17 cellular contexts compared by ENCODE assay signal in the genomic region with DNA sequence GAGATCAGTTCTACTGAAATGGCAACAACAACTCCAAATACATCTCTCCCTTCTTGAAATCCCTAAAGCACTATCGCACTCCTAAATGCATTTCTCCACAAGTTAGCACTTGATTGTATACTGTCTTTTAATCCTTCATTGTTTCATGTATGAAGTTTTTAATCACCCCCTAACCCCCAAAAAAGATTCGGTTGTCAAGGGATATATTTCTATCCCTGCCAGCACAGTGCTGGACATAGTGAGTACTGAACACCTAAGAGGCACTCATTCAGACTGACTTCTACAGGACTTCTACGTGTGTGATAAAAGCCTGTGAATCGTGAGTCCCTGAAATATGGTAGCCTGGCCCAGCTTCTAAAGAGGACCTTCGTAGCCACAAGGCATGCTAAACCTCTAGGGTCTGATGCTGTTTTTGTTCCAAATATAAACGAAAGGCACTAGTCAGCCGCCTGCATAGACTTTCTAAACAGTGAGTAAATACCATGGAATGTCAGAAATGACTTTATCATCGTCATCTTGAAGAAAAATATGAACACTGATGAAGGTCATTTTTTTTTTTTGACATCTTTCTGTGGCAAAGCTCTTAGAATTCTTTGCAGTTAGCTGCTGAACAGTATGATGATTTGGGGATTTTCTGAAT. TPM values are rescaled to one million over a fixed set of nuclear protein-coding genes. Genes with fewer than 3 reads are reported as not detected.
DNase-seq lines count a peak whose midpoint lies in the region; ATAC-seq and TF ChIP-seq lines count a peak whose summit lies in the region.
"Had no signal": no experiment of that assay in that cellular context is flagged by ENCODE, and none has a peak within 500 bp of the region (broad histone marks: within the 10 kb centered on the region; RNA-seq: fewer than 3 reads in every experiment).

No MANE protein-coding gene starts in this region.

- POLR2A ChIA-PET in AG04449 (lab: Yijun Ruan, JAX), result interaction anchor here (0.6 to 1.6 kb wide), 3 partner anchors 19 to 394 kb away, joined by 3 to 5 read pairs (median 3); a partner anchor contains a TSS

- no peak for TF ChIP-seq CTCF in AG04449 (IDR thresholded peaks at IDR 0.05; ENCODE audit: insufficient read depth, low read length, missing control alignments)

- DNase-seq in AG04449 (ENCODE audit: low read depth, low spot score) (peak; percentile 97), LHCN-M2 (ENCODE audit: low read depth) (peak; percentile 95), brain pericyte (ENCODE audit: low read depth, low spot score) (peak; percentile 58), myocyte (ENCODE audit: low read depth) (peak; percentile 83), NCI-H146 (lab: John Stamatoyannopoulos, UW) (no peak), NCI-H146 treated with DMSO at 0.1 percent for 48 hours (lab: John Stamatoyannopoulos, UW; ENCODE audit: unreplicated experiment) (no peak), HUDEP-2 (lab: John Stamatoyannopoulos, UW; ENCODE audit: unreplicated experiment in 76 of 76) (no peak)
- DNase-seq: activated naive CD4-positive, alpha-beta T cell; AML-193; Karpas-422; NCI-H2029; spleen; substantia nigra had no signal

- H3K4me3 ChIP-seq in AG04449 (ENCODE audit: low read depth, low read length), result no peak overlapping the region
- H3K4me3 ChIP-seq: lung, spleen had no signal

- CTCF ChIA-PET in AG04449 (lab: Yijun Ruan, JAX), result interaction anchor here (0.9 to 1.4 kb wide), 5 partner anchors 18 to 56 kb away, joined by 3 to 7 read pairs (median 4); no protein-coding TSS in a partner anchor

- no peak for ATAC-seq in HG03342 (IDR thresholded peaks at IDR 0.05; ENCODE audit: unreplicated experiment)

RNA-seq across cellular contexts. Expression of a gene that starts 14.6 kb away (rescaled TPM):
- total RNA-seq in LHCN-M2 (2014; rRNA removed) (11.8 and 12.6 TPM in 2 replicates), myocyte (25.2 and 27.2 TPM in 2 replicates)
- 7.9 TPM for polyA plus RNA-seq in LHCN-M2 (2012)
- 13.2 TPM for polyA plus RNA-seq in myocyte (2012)

RNA-seq across cellular contexts. Expression of a gene that starts 19.6 kb away (rescaled TPM):
- total RNA-seq in LHCN-M2 (2014; rRNA removed) (19.0 and 21.2 TPM in 2 replicates), myocyte (27.5 and 34.2 TPM in 2 replicates)
- 9.7 TPM for polyA plus RNA-seq in LHCN-M2 (2012)
- 18.6 TPM for polyA plus RNA-seq in myocyte (2012)

RNA-seq across cellular contexts. Expression of a gene that starts 46.5 kb away (rescaled TPM):
- total RNA-seq in LHCN-M2 (2014; rRNA removed) (31.0 and 32.9 TPM in 2 replicates), myocyte (40.7 and 61.3 TPM in 2 replicates)
- 15.7 TPM for polyA plus RNA-seq in LHCN-M2 (2012)
- polyA plus RNA-seq in myocyte (2012), result 26.1 TPM

RNA-seq across cellular contexts. Expression of a gene that starts 53.8 kb away (rescaled TPM):
- 96.6 and 100 TPM in 2 replicates for total RNA-seq in LHCN-M2 (2014; rRNA removed)
- 304 TPM for polyA plus RNA-seq in LHCN-M2 (2012)
- 52.9 and 56.0 TPM in 2 replicates for total RNA-seq in myocyte
- polyA plus RNA-seq in myocyte (2012), result 174 TPM

RNA-seq across cellular contexts. Expression of a gene that starts 59.2 kb away (rescaled TPM):
- total RNA-seq in LHCN-M2 (2014; rRNA removed) (not detected in 2 replicates), myocyte (not detected in 2 replicates)
- not detected for polyA plus RNA-seq in LHCN-M2 (2012)
- not detected for polyA plus RNA-seq in myocyte (2012)
- total RNA-seq: epithelial cell of proximal tubule, neural crest cell had no signal

Comparison
In these comparisons a context has a peak if more than half of its experiments do, and no peak if none do; other contexts are left out.
1. DNase-seq: peak in AG04449 (single experiment), LHCN-M2 (single experiment), brain pericyte (single experiment) and myocyte (single experiment); none in NCI-H146 (single experiment), NCI-H146 treated with DMSO at 0.1 percent for 48 hours (single experiment) and HUDEP-2 (0 of 76).